ENCODE assay signal across 1 cellular context in the genomic region with DNA sequence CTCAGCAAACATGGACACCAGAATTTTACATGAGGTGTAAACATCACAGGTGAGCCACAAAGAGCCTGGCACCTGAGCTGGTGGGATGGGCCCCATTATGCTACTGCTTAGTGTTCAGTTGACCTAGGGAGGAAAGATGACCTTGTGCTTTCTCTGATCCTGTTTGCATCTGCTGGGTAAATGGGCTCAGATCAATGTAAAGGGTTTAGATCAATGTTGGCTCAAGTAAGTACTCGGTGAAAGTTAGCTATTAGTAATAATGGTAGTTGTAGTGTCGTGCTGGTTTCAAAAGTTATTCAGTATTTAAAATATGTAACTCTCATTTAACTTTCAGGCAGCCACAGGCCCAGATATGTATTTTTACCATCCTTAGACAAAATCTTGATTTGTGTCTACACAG.
TF ChIP-seq lines count a peak whose summit lies in the region.

No MANE protein-coding gene starts in this region.

TF ChIP-seq in HepG2, 621 proteins besides CTCF, POLR2A, EP300 and RAD21 (continues in another document):
- no peak for TF ChIP-seq ATM (IDR thresholded peaks at IDR 0.05; ENCODE audit: borderline replicate concordance)
- no peak for TF ChIP-seq FOXP1 (IDR thresholded peaks at IDR 0.05)
- TF ChIP-seq FOXP1 (CRISPR knock-in tag; IDR thresholded peaks at IDR 0.05) = peak; percentile 80
- TF ChIP-seq ZNF180 (CRISPR knock-in tag; IDR thresholded peaks at IDR 0.05; ENCODE audit: borderline replicate concordance, low read depth) = no peak
- TF ChIP-seq, protein P1, sequence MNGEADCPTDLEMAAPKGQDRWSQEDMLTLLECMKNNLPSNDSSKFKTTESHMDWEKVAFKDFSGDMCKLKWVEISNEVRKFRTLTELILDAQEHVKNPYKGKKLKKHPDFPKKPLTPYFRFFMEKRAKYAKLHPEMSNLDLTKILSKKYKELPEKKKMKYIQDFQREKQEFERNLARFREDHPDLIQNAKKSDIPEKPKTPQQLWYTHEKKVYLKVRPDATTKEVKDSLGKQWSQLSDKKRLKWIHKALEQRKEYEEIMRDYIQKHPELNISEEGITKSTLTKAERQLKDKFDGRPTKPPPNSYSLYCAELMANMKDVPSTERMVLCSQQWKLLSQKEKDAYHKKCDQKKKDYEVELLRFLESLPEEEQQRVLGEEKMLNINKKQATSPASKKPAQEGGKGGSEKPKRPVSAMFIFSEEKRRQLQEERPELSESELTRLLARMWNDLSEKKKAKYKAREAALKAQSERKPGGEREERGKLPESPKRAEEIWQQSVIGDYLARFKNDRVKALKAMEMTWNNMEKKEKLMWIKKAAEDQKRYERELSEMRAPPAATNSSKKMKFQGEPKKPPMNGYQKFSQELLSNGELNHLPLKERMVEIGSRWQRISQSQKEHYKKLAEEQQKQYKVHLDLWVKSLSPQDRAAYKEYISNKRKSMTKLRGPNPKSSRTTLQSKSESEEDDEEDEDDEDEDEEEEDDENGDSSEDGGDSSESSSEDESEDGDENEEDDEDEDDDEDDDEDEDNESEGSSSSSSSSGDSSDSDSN (CRISPR knock-in tag; IDR thresholded peaks at IDR 0.05) = no peak
- peak; percentile 72 for TF ChIP-seq MIXL1 (CRISPR knock-in tag; IDR thresholded peaks at IDR 0.05)
- no peak for TF ChIP-seq ZNF331 (CRISPR knock-in tag; IDR thresholded peaks at IDR 0.05)
- no peak for TF ChIP-seq TCF7L2 (IDR thresholded peaks at IDR 0.05; ENCODE audit: low read depth, low read length)
- no peak for TF ChIP-seq NBN (conservative IDR thresholded peaks at IDR 0.05)
- peak; percentile 90 for TF ChIP-seq SALL1 (CRISPR knock-in tag; IDR thresholded peaks at IDR 0.05)
- peak; percentile 83 for TF ChIP-seq RXRB (CRISPR knock-in tag; IDR thresholded peaks at IDR 0.05; ENCODE audit: borderline replicate concordance)
- TF ChIP-seq HNF4A (CRISPR knock-in tag; IDR thresholded peaks at IDR 0.05) = peak; percentile 71
- TF ChIP-seq FOXA1 (IDR thresholded peaks at IDR 0.05) = no peak
- peak; percentile 37; the same call in 1 of the 2 replicates for TF ChIP-seq FOXA1 (CRISPR knock-in tag; IDR thresholded peaks at IDR 0.05)
- TF ChIP-seq ZEB1 (IDR thresholded peaks at IDR 0.05; ENCODE audit: insufficient replicate concordance, low read depth) = peak; percentile 95
- peak; percentile 42; the same call in 1 of the 2 replicates for TF ChIP-seq HOXA3 (CRISPR knock-in tag; IDR thresholded peaks at IDR 0.05)
- TF ChIP-seq PHF5A (CRISPR knock-in tag; IDR thresholded peaks at IDR 0.05; ENCODE audit: low read depth, unreplicated experiment) = no peak
- peak; percentile 27; the same call in 1 of the 2 replicates for TF ChIP-seq GFI1 (CRISPR knock-in tag; IDR thresholded peaks at IDR 0.05; ENCODE audit: borderline replicate concordance)
- peak; percentile 82 for TF ChIP-seq FOXO1 (CRISPR knock-in tag; IDR thresholded peaks at IDR 0.05)
- TF ChIP-seq, protein P2, sequence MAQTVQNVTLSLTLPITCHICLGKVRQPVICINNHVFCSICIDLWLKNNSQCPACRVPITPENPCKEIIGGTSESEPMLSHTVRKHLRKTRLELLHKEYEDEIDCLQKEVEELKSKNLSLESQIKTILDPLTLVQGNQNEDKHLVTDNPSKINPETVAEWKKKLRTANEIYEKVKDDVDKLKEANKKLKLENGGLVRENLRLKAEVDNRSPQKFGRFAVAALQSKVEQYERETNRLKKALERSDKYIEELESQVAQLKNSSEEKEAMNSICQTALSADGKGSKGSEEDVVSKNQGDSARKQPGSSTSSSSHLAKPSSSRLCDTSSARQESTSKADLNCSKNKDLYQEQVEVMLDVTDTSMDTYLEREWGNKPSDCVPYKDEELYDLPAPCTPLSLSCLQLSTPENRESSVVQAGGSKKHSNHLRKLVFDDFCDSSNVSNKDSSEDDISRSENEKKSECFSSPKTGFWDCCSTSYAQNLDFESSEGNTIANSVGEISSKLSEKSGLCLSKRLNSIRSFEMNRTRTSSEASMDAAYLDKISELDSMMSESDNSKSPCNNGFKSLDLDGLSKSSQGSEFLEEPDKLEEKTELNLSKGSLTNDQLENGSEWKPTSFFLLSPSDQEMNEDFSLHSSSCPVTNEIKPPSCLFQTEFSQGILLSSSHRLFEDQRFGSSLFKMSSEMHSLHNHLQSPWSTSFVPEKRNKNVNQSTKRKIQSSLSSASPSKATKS (CRISPR knock-in tag; IDR thresholded peaks at IDR 0.05) = no peak
- TF ChIP-seq CEBPG (CRISPR knock-in tag; IDR thresholded peaks at IDR 0.05) = peak; percentile 26; the same call in 1 of the 2 replicates
- TF ChIP-seq NR2F6 (IDR thresholded peaks at IDR 0.05) = peak; percentile 68
- TF ChIP-seq NR2F6 (CRISPR knock-in tag; IDR thresholded peaks at IDR 0.05) = peak; percentile 73
- peak; percentile 60; the same call in 1 of the 2 replicates for TF ChIP-seq SOX13 (IDR thresholded peaks at IDR 0.05)
- TF ChIP-seq SOX13 (CRISPR knock-in tag; conservative IDR thresholded peaks at IDR 0.05 in 1 of 2, IDR thresholded peaks at IDR 0.05 in 1 of 2) = peak in 1 of 2 experiments; percentile 92; a peak in 2 of 4 replicates
- 0 out of 4 replicates have a peak, but pooled peaks of 1 of the 2 experiments have one; percentile 41 for TF ChIP-seq NR2F1 (CRISPR knock-in tag; IDR thresholded peaks at IDR 0.05)
- TF ChIP-seq, protein P3, sequence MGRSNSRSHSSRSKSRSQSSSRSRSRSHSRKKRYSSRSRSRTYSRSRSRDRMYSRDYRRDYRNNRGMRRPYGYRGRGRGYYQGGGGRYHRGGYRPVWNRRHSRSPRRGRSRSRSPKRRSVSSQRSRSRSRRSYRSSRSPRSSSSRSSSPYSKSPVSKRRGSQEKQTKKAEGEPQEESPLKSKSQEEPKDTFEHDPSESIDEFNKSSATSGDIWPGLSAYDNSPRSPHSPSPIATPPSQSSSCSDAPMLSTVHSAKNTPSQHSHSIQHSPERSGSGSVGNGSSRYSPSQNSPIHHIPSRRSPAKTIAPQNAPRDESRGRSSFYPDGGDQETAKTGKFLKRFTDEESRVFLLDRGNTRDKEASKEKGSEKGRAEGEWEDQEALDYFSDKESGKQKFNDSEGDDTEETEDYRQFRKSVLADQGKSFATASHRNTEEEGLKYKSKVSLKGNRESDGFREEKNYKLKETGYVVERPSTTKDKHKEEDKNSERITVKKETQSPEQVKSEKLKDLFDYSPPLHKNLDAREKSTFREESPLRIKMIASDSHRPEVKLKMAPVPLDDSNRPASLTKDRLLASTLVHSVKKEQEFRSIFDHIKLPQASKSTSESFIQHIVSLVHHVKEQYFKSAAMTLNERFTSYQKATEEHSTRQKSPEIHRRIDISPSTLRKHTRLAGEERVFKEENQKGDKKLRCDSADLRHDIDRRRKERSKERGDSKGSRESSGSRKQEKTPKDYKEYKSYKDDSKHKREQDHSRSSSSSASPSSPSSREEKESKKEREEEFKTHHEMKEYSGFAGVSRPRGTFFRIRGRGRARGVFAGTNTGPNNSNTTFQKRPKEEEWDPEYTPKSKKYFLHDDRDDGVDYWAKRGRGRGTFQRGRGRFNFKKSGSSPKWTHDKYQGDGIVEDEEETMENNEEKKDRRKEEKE (IDR thresholded peaks at IDR 0.05) = no peak
- no peak for TF ChIP-seq ZIK1 (CRISPR knock-in tag; IDR thresholded peaks at IDR 0.05; ENCODE audit: borderline replicate concordance, low read depth)
- TF ChIP-seq KAT2B (IDR thresholded peaks at IDR 0.05; ENCODE audit: borderline replicate concordance, low read depth, low read length) = peak; percentile 82
- TF ChIP-seq, protein P4, sequence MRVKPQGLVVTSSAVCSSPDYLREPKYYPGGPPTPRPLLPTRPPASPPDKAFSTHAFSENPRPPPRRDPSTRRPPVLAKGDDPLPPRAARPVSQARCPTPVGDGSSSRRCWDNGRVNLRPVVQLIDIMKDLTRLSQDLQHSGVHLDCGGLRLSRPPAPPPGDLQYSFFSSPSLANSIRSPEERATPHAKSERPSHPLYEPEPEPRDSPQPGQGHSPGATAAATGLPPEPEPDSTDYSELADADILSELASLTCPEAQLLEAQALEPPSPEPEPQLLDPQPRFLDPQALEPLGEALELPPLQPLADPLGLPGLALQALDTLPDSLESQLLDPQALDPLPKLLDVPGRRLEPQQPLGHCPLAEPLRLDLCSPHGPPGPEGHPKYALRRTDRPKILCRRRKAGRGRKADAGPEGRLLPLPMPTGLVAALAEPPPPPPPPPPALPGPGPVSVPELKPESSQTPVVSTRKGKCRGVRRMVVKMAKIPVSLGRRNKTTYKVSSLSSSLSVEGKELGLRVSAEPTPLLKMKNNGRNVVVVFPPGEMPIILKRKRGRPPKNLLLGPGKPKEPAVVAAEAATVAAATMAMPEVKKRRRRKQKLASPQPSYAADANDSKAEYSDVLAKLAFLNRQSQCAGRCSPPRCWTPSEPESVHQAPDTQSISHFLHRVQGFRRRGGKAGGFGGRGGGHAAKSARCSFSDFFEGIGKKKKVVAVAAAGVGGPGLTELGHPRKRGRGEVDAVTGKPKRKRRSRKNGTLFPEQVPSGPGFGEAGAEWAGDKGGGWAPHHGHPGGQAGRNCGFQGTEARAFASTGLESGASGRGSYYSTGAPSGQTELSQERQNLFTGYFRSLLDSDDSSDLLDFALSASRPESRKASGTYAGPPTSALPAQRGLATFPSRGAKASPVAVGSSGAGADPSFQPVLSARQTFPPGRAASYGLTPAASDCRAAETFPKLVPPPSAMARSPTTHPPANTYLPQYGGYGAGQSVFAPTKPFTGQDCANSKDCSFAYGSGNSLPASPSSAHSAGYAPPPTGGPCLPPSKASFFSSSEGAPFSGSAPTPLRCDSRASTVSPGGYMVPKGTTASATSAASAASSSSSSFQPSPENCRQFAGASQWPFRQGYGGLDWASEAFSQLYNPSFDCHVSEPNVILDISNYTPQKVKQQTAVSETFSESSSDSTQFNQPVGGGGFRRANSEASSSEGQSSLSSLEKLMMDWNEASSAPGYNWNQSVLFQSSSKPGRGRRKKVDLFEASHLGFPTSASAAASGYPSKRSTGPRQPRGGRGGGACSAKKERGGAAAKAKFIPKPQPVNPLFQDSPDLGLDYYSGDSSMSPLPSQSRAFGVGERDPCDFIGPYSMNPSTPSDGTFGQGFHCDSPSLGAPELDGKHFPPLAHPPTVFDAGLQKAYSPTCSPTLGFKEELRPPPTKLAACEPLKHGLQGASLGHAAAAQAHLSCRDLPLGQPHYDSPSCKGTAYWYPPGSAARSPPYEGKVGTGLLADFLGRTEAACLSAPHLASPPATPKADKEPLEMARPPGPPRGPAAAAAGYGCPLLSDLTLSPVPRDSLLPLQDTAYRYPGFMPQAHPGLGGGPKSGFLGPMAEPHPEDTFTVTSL (CRISPR knock-in tag; IDR thresholded peaks at IDR 0.05; ENCODE audit: borderline replicate concordance) = peak; percentile 76; the same call in 1 of the 2 replicates
- TF ChIP-seq ZNF496 (CRISPR knock-in tag; IDR thresholded peaks at IDR 0.05; ENCODE audit: insufficient replicate concordance) = no peak
- TF ChIP-seq JUN (CRISPR knock-in tag; IDR thresholded peaks at IDR 0.05) = no peak
- TF ChIP-seq MATR3 (CRISPR knock-in tag; IDR thresholded peaks at IDR 0.05) = no peak
- TF ChIP-seq, protein P5, sequence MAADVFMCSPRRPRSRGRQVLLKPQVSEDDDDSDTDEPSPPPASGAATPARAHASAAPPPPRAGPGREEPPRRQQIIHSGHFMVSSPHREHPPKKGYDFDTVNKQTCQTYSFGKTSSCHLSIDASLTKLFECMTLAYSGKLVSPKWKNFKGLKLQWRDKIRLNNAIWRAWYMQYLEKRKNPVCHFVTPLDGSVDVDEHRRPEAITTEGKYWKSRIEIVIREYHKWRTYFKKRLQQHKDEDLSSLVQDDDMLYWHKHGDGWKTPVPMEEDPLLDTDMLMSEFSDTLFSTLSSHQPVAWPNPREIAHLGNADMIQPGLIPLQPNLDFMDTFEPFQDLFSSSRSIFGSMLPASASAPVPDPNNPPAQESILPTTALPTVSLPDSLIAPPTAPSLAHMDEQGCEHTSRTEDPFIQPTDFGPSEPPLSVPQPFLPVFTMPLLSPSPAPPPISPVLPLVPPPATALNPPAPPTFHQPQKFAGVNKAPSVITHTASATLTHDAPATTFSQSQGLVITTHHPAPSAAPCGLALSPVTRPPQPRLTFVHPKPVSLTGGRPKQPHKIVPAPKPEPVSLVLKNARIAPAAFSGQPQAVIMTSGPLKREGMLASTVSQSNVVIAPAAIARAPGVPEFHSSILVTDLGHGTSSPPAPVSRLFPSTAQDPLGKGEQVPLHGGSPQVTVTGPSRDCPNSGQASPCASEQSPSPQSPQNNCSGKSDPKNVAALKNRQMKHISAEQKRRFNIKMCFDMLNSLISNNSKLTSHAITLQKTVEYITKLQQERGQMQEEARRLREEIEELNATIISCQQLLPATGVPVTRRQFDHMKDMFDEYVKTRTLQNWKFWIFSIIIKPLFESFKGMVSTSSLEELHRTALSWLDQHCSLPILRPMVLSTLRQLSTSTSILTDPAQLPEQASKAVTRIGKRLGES (CRISPR knock-in tag; IDR thresholded peaks at IDR 0.05; ENCODE audit: borderline replicate concordance) = no peak
- peak; percentile 64 for TF ChIP-seq NCOA2 (CRISPR knock-in tag; IDR thresholded peaks at IDR 0.05)
- TF ChIP-seq, protein P6, sequence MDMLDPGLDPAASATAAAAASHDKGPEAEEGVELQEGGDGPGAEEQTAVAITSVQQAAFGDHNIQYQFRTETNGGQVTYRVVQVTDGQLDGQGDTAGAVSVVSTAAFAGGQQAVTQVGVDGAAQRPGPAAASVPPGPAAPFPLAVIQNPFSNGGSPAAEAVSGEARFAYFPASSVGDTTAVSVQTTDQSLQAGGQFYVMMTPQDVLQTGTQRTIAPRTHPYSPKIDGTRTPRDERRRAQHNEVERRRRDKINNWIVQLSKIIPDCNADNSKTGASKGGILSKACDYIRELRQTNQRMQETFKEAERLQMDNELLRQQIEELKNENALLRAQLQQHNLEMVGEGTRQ (IDR thresholded peaks at IDR 0.05; ENCODE audit: low read depth, low read length) = no peak
- TF ChIP-seq, protein P6 (CRISPR knock-in tag; IDR thresholded peaks at IDR 0.05; ENCODE audit: borderline replicate concordance) = no peak
- TF ChIP-seq, protein P7, sequence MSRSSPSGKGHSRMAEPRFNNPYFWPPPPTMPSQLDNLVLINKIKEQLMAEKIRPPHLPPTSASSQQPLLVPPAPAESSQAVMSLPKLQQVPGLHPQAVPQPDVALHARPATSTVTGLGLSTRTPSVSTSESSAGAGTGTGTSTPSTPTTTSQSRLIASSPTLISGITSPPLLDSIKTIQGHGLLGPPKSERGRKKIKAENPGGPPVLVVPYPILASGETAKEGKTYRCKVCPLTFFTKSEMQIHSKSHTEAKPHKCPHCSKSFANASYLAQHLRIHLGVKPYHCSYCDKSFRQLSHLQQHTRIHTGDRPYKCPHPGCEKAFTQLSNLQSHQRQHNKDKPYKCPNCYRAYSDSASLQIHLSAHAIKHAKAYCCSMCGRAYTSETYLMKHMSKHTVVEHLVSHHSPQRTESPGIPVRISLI (CRISPR knock-in tag; IDR thresholded peaks at IDR 0.05; ENCODE audit: borderline replicate concordance) = peak; percentile 15; the same call in 1 of the 2 replicates
- peak; percentile 57; the same call in 1 of the 2 replicates for TF ChIP-seq CREM (IDR thresholded peaks at IDR 0.05)
- no peak for TF ChIP-seq CREM (CRISPR knock-in tag; IDR thresholded peaks at IDR 0.05)
- no peak for TF ChIP-seq SMYD3 (CRISPR knock-in tag; IDR thresholded peaks at IDR 0.05)
